Comparison of ENCODE assay signal across 8 cellular contexts in the genomic region with DNA sequence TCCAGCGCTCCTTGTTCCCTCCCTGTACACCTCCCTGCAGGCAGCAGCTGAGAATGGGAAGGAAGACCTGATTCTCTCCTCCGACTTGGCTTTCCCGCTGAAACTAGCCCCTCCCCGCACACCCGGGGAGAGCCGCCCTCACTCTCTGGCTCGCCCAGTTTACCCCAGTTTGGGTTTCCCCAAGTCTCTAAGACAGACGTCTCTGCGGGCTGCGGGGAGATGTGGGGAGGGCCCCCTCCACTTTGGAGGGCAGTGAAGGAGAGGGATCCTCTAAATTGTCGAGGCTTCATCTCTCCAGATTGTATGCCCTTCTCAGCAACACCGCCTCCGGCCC. TPM values are rescaled to one million over a fixed set of nuclear protein-coding genes. Genes with fewer than 3 reads are reported as not detected.
DNase-seq lines count a peak whose midpoint lies in the region; ATAC-seq and TF ChIP-seq lines count a peak whose summit lies in the region.

No MANE protein-coding gene starts in this region.

- peak overlapping the region; percentile 73 for H3K4me2 ChIP-seq in H9 (ENCODE audit: insufficient read depth, insufficient read length, low read length)

- no peak overlapping the region for H2BK20ac ChIP-seq in H9 (ENCODE audit: low read depth, low read length, poor library complexity, severe bottlenecking)

- peaks cover 27% of the 10 kb centered on the region for H3K23me2 ChIP-seq in H9 (ENCODE audit: insufficient read length, low read depth, low read length, poor library complexity, severe bottlenecking)

- H2BK120ac ChIP-seq in H9 (ENCODE audit: low read depth, low read length, poor library complexity, severe bottlenecking): no peak overlapping the region

- H3K4me3 Mint-ChIP-seq in H9: peak overlapping the region; percentile 85 to 87
- peak overlapping the region; percentile 81 for H3K4me3 Mint-ChIP-seq in MCF 10A (ENCODE audit: unreplicated experiment)

- no peak overlapping the region for H4K8ac ChIP-seq in H9 (replicated peaks; ENCODE audit: insufficient read length, low read depth, low read length)

- ATAC-seq in GM21381 (IDR thresholded peaks at IDR 0.05; ENCODE audit: unreplicated experiment): no peak

- H3K9me3 Mint-ChIP-seq in H9: no peaks in the 10 kb centered on the region
- H3K9me3 Mint-ChIP-seq in MCF 10A (ENCODE audit: unreplicated experiment): no peaks in the 10 kb centered on the region

- H3K9me3 ChIP-seq in H9 (ENCODE audit: control insufficient read depth, low read depth, low read length) (no peaks in the 10 kb centered on the region), SK-N-MC (ENCODE audit: low read depth, low read length) (no peaks in the 10 kb centered on the region), suprapubic skin (no peaks in the 10 kb centered on the region), adrenal gland (replicated peaks in 1 of 3) (no peaks in the 10 kb centered on the region)

- H3K27ac Mint-ChIP-seq in H9 (peak overlapping the region; percentile 89 to 99 (median 98); a peak in 5 of 7 replicates), MCF 10A (ENCODE audit: low read depth, unreplicated experiment) (peak overlapping the region; percentile 95)

- no TSS peak for BruUV-seq in MCF 10A (replicated peaks; lab: Mats Ljungman, UMichigan)

- H2AFZ ChIP-seq in H9 (ENCODE audit: low read length): no peak overlapping the region

- peaks cover 2% of the 10 kb centered on the region; the same call in 1 of the 2 replicates for H3K79me2 ChIP-seq in H9 (ENCODE audit: insufficient read depth, low read length)

- H3K18ac ChIP-seq in H9 (ENCODE audit: insufficient read length, low read depth, low read length): no peak overlapping the region

- H2BK15ac ChIP-seq in H9 (ENCODE audit: low read depth, low read length): no peak overlapping the region

- no peak for TF ChIP-seq EP300 in suprapubic skin (IDR thresholded peaks at IDR 0.05)

- no peak overlapping the region for H3K56ac ChIP-seq in H9 (ENCODE audit: insufficient read length, low read depth, low read length)

- no peak overlapping the region for H3K23ac ChIP-seq in H9 (ENCODE audit: insufficient read length, low read depth, low read length)

- TF ChIP-seq POLR2A in lower leg skin (IDR thresholded peaks at IDR 0.05): no peak
- no peak for TF ChIP-seq POLR2A in suprapubic skin (IDR thresholded peaks at IDR 0.05)
- TF ChIP-seq POLR2A in adrenal gland (IDR thresholded peaks at IDR 0.05): no peak

- H3K36me3 Mint-ChIP-seq in H9 (ENCODE audit: insufficient read depth in 1 of 3, low read depth in 3 of 3) (peaks cover 5 to 17% (median 10%) of the 10 kb centered on the region in 3 experiments; a peak in 6 of 7 replicates), MCF 10A (ENCODE audit: insufficient read depth, unreplicated experiment) (no peaks in the 10 kb centered on the region)

- H3K27me3 Mint-ChIP-seq in H9 (ENCODE audit: low read depth) (peaks cover 3% of the 10 kb centered on the region; the same call in 1 of the 2 replicates), MCF 10A (ENCODE audit: insufficient read depth, unreplicated experiment) (peaks cover 11% of the 10 kb centered on the region)

- H3K36me3 ChIP-seq in SK-N-MC (ENCODE audit: insufficient read depth, low read length) (no peaks in the 10 kb centered on the region), suprapubic skin (peaks cover 4% of the 10 kb centered on the region), adrenal gland (replicated peaks in 1 of 2) (no peaks in the 10 kb centered on the region)

- peak overlapping the region; percentile 57; the same call in 1 of the 2 replicates for H3K4me3 ChIP-seq in SK-N-MC
- H3K4me3 ChIP-seq in lower leg skin (ENCODE audit: low read depth, poor library complexity, severe bottlenecking): peak overlapping the region; percentile 31
- peak overlapping the region; percentile 56 for H3K4me3 ChIP-seq in suprapubic skin
- peak overlapping the region in 1 of 4 donors; percentile 11 for H3K4me3 ChIP-seq in adrenal gland

- CTCF ChIA-PET in MCF 10A (lab: Yijun Ruan, JAX): interaction anchor here (1.5 kb wide), 1 partner anchor 15 kb away, joined by 8 read pairs; no protein-coding TSS in a partner anchor

- no peak overlapping the region for H4K5ac ChIP-seq in H9 (ENCODE audit: insufficient read length, low read depth, low read length)

- intact Hi-C loops in MCF 10A (cut with micrococcal nuclease) (loop anchor here (5.0 kb wide), 1 partner anchor 116 kb away; no protein-coding TSS in a partner anchor), lower leg skin (cut with DNase I; ENCODE audit: low total_unique reads) (no loop called here), adrenal gland (cut with DNase I) (no loop called here)

- H2AK5ac ChIP-seq in H9 (ENCODE audit: insufficient read length, low read length): no peak overlapping the region

- peak overlapping the region; percentile 20 for H2BK5ac ChIP-seq in H9 (ENCODE audit: insufficient read length, low read length)

- WGBS in H9 (ENCODE audit: extremely low coverage, insufficient read length, low lambda C conversion rate): no CpG with 5 or more reads among the region's 13 CpGs
- WGBS in lower leg skin, 2 donors: 0% methylated on average over 12 to 13 of the region's 13 CpGs
- 3% methylated on average over 12 of the region's 13 CpGs for WGBS in suprapubic skin
- 1 to 5% (median 3%) methylated on average over 8 to 13 of the region's 13 CpGs for WGBS in adrenal gland, 4 donors

- H3K9ac ChIP-seq in H9 (ENCODE audit: extremely low read depth, insufficient read length, low read length) (peak overlapping the region; percentile 69), SK-N-MC (ENCODE audit: insufficient read length) (no peak overlapping the region)

- no peaks in the 10 kb centered on the region for H4K20me1 ChIP-seq in H9 (ENCODE audit: control insufficient read depth, insufficient read depth, insufficient read length)

- no peak overlapping the region for H4K91ac ChIP-seq in H9 (ENCODE audit: insufficient read length, low read depth, low read length)

- TF ChIP-seq CTCF in H9 (conservative IDR thresholded peaks at IDR 0.05) (no peak), MCF 10A (IDR thresholded peaks at IDR 0.05; ENCODE audit: unreplicated experiment) (no peak), lower leg skin (IDR thresholded peaks at IDR 0.05) (no peak), suprapubic skin (IDR thresholded peaks at IDR 0.05) (no peak), adrenal gland (IDR thresholded peaks at IDR 0.05) (no peak)

- no peak overlapping the region for H3K14ac ChIP-seq in H9 (ENCODE audit: insufficient read depth, low read length)

- POLR2A ChIA-PET in MCF 10A (lab: Yijun Ruan, JAX): interaction anchor here (0.6 to 4.3 kb wide), 12 partner anchors 8 to 538 kb away, joined by 3 to 36 read pairs (median 8); a partner anchor contains a TSS

- H3K27me3 ChIP-seq in H9 (ENCODE audit: insufficient read depth, low read length) (no peaks in the 10 kb centered on the region), suprapubic skin (peaks cover 49% of the 10 kb centered on the region), adrenal gland (peaks cover 46% of the 10 kb centered on the region)

- no peak overlapping the region for H2BK12ac ChIP-seq in H9 (ENCODE audit: insufficient read length, low read depth, low read length)

- H3K4me1 Mint-ChIP-seq in H9: peaks cover 31 to 38% of the 10 kb centered on the region in 2 experiments
- H3K4me1 Mint-ChIP-seq in MCF 10A (ENCODE audit: insufficient read depth, unreplicated experiment): peaks cover 45% of the 10 kb centered on the region

- no peak overlapping the region for H3T11ph ChIP-seq in H9 (ENCODE audit: low read length)

- DNase-seq in H9 (peak; percentile 75), SK-N-MC (ENCODE audit: low read depth, low spot score) (no peak), MCF 10A (ENCODE audit: unreplicated experiment) (peak; percentile 72), lower leg skin (ENCODE audit: low spot score in 2 of 2) (peak in 1 of 2 donors; percentile 50), suprapubic skin (ENCODE audit: low spot score in 2 of 2) (no peak), GM19238 (ENCODE audit: insufficient read length, low spot score) (no peak), adrenal gland (no peak)

- H3K4me1 ChIP-seq in H9 (ENCODE audit: insufficient read depth, low read length): peaks cover 3% of the 10 kb centered on the region; the same call in 1 of the 2 replicates
- peaks cover 48% of the 10 kb centered on the region for H3K4me1 ChIP-seq in suprapubic skin
- peaks cover 7 to 20% of the 10 kb centered on the region in 2 donors for H3K4me1 ChIP-seq in adrenal gland (replicated peaks in 1 of 2)

- no peaks in the 10 kb centered on the region for H3K79me1 ChIP-seq in H9 (ENCODE audit: insufficient read depth, low read depth, low read length, poor library complexity, severe bottlenecking)

- H3K4ac ChIP-seq in H9 (ENCODE audit: low read depth, low read length): no peak overlapping the region

- no peak overlapping the region for H3K27ac ChIP-seq in H9 (ENCODE audit: insufficient read length, low read depth, low read length)
- no peak overlapping the region for H3K27ac ChIP-seq in SK-N-MC
- H3K27ac ChIP-seq in suprapubic skin: peak overlapping the region; percentile 96
- no peak overlapping the region for H3K27ac ChIP-seq in adrenal gland

RNA-seq across cellular contexts. Expression of a gene that starts 0.8 kb away (rescaled TPM):
- 50.6 and 55.0 TPM in 2 replicates for total RNA-seq in H9 (2021)
- 7.3 and 10.3 TPM in 2 replicates for total RNA-seq in MCF 10A (2022)
- total RNA-seq in lower leg skin: 100 to 1,000 TPM in 2 of 4 donors, 10 to 100 TPM in 2; 66.0 to 148 (median 97.4) TPM
- 100 to 1,000 TPM in 1 of 4 donors, 10 to 100 TPM in 3; 49.4 to 114 (median 72.4) TPM for total RNA-seq in suprapubic skin
- total RNA-seq in adrenal gland: 1 to 10 TPM in 1 of 8 donors, under 1 TPM in 3, not detected in 4; 0.11 to 1.2 (median 0.33) TPM
- under 1 TPM in 2 of 3 donors, not detected in 1; 0.17 to 0.56 TPM for polyA plus RNA-seq in adrenal gland

RNA-seq across cellular contexts. Expression of a gene that starts 8.2 kb away (rescaled TPM):
- total RNA-seq in H9 (2021) (45.2 and 50.8 TPM in 2 replicates), MCF 10A (2022) (42.1 and 51.3 TPM in 2 replicates), lower leg skin (10 to 100 TPM; 42.8 to 82.0 (median 59.7) TPM), suprapubic skin (10 to 100 TPM; 43.6 to 54.1 (median 52.1) TPM), adrenal gland (100 to 1,000 TPM in 1 of 8 donors, 10 to 100 TPM in 7; 41.9 to 210 (median 46.7) TPM)
- 100 to 1,000 TPM in 2 of 3 donors, 10 to 100 TPM in 1; 79.9 to 130 (median 108) TPM for polyA plus RNA-seq in adrenal gland

RNA-seq across cellular contexts. Expression of a gene that starts 38.7 kb away (rescaled TPM):
- total RNA-seq in H9 (2021): 216 and 217 TPM in 2 replicates
- 33.3 and 33.7 TPM in 2 replicates for total RNA-seq in MCF 10A (2022)
- total RNA-seq in lower leg skin: 100 to 1,000 TPM; 181 to 244 (median 191) TPM
- 100 to 1,000 TPM; 144 to 192 (median 173) TPM for total RNA-seq in suprapubic skin
- total RNA-seq in adrenal gland: 10 to 100 TPM in 6 of 8 donors, 1 to 10 TPM in 2; 7.4 to 16.9 (median 12.4) TPM
- 10 to 100 TPM in 1 of 3 donors, 1 to 10 TPM in 2; 4.8 to 12.3 (median 8.3) TPM for polyA plus RNA-seq in adrenal gland

RNA-seq across cellular contexts. Expression of a gene that starts 50.7 kb away (rescaled TPM):
- total RNA-seq in H9 (2021): 29.0 and 30.2 TPM in 2 replicates
- 10.0 and 13.2 TPM in 2 replicates for total RNA-seq in MCF 10A (2022)
- 10 to 100 TPM; 24.2 to 41.4 (median 28.8) TPM for total RNA-seq in lower leg skin
- total RNA-seq in suprapubic skin: 10 to 100 TPM; 25.7 to 41.5 (median 32.7) TPM
- 10 to 100 TPM; 19.3 to 35.1 (median 22.8) TPM for total RNA-seq in adrenal gland
- polyA plus RNA-seq in adrenal gland: 10 to 100 TPM in 2 of 3 donors, 1 to 10 TPM in 1; 7.6 to 24.2 (median 23.0) TPM

Comparison
In these comparisons a context has a peak if more than half of its experiments do, and no peak if none do; other contexts are left out.
1. DNase-seq: peak in H9 (single experiment) and MCF 10A (single experiment); none in SK-N-MC (single experiment), suprapubic skin (0 of 2), GM19238 (single experiment) and adrenal gland (0 of 7).